17 cellular contexts compared by ENCODE assay signal in the genomic region with DNA sequence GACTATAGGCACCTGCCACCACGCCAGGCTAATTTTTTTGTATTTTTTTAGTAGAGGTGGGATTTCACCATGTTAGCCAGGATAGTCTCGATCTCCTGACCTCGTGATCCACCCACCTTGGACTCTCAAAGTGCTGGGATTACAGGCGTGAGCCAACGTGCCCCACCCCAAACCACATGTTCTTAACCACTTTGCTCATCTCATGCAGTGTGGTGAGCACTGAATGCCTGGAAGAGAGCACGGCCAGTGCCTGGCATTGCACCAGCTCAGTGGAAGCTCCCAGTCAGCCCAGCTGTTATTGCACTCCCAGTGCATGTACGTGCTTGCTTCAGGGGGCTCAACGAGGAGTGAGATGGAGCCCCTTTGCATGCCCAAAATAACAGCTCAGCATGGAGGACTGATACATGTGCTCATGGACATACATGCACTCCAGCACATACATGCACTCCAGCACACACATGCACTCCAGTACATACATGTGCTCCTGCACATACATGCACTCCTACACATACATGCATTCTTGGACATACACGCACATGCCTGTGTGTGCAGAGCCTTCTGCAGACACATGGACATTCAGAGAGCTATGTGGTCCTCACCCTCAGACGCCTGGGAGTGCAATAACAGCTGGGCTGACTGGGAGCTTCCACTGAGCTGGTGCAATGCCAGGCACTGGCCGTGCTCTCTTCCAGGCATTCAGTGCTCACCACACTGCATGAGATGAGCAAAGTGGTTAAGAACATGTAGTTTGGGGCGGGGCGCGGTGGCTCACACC. TPM values are rescaled to one million over a fixed set of nuclear protein-coding genes. Genes with fewer than 3 reads are reported as not detected.
"Had no signal": no experiment of that assay in that cellular context is flagged by ENCODE, and none has a peak within 500 bp of the region (broad histone marks: within the 10 kb centered on the region; RNA-seq: fewer than 3 reads in every experiment).

No MANE protein-coding gene starts in this region.

RNA-seq across cellular contexts. Expression of a gene that starts 26.1 kb away (rescaled TPM):
- total RNA-seq: chondrocyte, colonic mucosa, epithelial cell of proximal tubule, esophagus squamous epithelium, gastroesophageal sphincter, hepatocyte, kidney epithelial cell, left cardiac atrium, left lung, lung microvascular endothelial cell, mesenteric fat pad, natural killer cell, renal cortical epithelial cell, right cardiac atrium, thoracic aorta had no signal
- polyA plus RNA-seq: hepatocyte, neural cell, right cardiac atrium, small intestine had no signal
